ENCODE assay signal across 1 cellular context in the genomic region with DNA sequence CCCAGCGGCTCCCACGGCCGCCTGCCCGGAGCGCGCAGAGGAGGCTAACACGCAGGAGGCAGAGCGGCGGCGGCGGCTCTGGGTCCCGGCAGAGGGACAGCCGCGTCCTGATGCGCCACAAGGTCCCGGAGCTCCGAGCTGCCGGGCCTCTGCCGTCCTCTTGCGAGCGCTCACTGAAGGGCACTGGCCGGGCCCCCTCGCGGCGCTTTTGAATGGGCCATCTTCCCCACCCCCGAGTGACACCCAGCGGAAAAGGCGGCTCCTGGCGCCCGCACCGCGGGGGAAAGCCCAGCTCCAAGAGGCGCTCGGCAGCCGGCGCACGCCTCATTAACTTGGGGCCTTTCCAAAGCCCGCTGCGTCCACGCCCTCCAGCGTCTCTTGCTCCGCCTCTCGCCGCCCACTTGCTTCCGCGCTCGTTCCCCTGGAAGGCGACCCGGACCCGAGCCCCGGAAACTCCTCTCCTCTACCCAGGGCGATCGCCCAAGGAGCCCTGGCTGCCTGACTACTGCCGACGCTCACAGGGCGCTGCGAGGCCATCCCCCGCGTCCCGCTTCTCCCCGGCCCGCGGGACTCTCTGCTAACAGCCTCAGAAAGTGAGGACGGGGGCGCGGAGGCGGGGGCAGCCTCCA.
TF ChIP-seq lines count a peak whose summit lies in the region.

A gene (minus strand): TSS at position 363 of the 629 bp plus-strand sequence.

TF ChIP-seq in K562, 482 proteins besides CTCF, POLR2A, EP300 and RAD21 (continued from another document and continues in another):
- TF ChIP-seq, protein P1, sequence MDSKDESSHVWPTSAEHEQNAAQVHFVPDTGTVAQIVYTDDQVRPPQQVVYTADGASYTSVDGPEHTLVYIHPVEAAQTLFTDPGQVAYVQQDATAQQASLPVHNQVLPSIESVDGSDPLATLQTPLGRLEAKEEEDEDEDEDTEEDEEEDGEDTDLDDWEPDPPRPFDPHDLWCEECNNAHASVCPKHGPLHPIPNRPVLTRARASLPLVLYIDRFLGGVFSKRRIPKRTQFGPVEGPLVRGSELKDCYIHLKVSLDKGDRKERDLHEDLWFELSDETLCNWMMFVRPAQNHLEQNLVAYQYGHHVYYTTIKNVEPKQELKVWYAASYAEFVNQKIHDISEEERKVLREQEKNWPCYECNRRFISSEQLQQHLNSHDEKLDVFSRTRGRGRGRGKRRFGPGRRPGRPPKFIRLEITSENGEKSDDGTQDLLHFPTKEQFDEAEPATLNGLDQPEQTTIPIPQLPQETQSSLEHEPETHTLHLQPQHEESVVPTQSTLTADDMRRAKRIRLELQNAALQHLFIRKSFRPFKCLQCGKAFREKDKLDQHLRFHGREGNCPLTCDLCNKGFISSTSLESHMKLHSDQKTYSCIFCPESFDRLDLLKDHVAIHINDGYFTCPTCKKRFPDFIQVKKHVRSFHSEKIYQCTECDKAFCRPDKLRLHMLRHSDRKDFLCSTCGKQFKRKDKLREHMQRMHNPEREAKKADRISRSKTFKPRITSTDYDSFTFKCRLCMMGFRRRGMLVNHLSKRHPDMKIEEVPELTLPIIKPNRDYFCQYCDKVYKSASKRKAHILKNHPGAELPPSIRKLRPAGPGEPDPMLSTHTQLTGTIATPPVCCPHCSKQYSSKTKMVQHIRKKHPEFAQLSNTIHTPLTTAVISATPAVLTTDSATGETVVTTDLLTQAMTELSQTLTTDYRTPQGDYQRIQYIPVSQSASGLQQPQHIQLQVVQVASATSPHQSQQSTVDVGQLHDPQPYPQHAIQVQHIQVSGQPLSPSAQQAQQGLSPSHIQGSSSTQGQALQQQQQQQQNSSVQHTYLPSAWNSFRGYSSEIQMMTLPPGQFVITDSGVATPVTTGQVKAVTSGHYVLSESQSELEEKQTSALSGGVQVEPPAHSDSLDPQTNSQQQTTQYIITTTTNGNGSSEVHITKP (IDR thresholded peaks at IDR 0.05; ENCODE audit: partially characterized antibody), result no peak
- TF ChIP-seq ZNF24 (IDR thresholded peaks at IDR 0.05) (no peak), ZNF134 (CRISPR knock-in tag; conservative IDR thresholded peaks at IDR 0.05) (no peak), TGIF2 (CRISPR knock-in tag; IDR thresholded peaks at IDR 0.05) (no peak), ZNF717 (CRISPR knock-in tag; IDR thresholded peaks at IDR 0.05) (no peak), RBM15 (IDR thresholded peaks at IDR 0.05; ENCODE audit: insufficient read depth, low read length) (no peak), ESRRA (IDR thresholded peaks at IDR 0.05; ENCODE audit: borderline replicate concordance, low read depth) (no peak), ZNF253 (CRISPR knock-in tag; conservative IDR thresholded peaks at IDR 0.05) (no peak), PRMT5 (CRISPR knock-in tag; IDR thresholded peaks at IDR 0.05) (no peak), JUN (IDR thresholded peaks at IDR 0.05; ENCODE audit: borderline replicate concordance, low read depth, low read length) (0 out of 2 replicates have a peak, but pooled peaks have one; percentile 11), JUN (CRISPR knock-in tag; IDR thresholded peaks at IDR 0.05; ENCODE audit: borderline replicate concordance) (no peak), TBL1XR1 (IDR thresholded peaks at IDR 0.05; ENCODE audit: low read length in 2 of 2) (0 out of 4 replicates have a peak, but pooled peaks of 1 of the 2 experiments have one; percentile 7), TARDBP (IDR thresholded peaks at IDR 0.05) (no peak), FUS (optimal IDR thresholded peaks at IDR 0.05; ENCODE audit: low read depth, low read length) (peak; percentile 27), ZBED1 (IDR thresholded peaks at IDR 0.05) (no peak), ZNF561 (CRISPR knock-in tag; conservative IDR thresholded peaks at IDR 0.05) (no peak), NFXL1 (CRISPR knock-in tag; IDR thresholded peaks at IDR 0.05) (no peak), MCM7 (IDR thresholded peaks at IDR 0.05) (no peak), JUND (IDR thresholded peaks at IDR 0.05; ENCODE audit: borderline replicate concordance, low read depth, low read length) (peak; percentile 42), JUND (tag; IDR thresholded peaks at IDR 0.05; ENCODE audit: borderline replicate concordance, low read depth, low read length) (no peak; the same call in 2 of the 3 replicates)
- TF ChIP-seq, protein P2, sequence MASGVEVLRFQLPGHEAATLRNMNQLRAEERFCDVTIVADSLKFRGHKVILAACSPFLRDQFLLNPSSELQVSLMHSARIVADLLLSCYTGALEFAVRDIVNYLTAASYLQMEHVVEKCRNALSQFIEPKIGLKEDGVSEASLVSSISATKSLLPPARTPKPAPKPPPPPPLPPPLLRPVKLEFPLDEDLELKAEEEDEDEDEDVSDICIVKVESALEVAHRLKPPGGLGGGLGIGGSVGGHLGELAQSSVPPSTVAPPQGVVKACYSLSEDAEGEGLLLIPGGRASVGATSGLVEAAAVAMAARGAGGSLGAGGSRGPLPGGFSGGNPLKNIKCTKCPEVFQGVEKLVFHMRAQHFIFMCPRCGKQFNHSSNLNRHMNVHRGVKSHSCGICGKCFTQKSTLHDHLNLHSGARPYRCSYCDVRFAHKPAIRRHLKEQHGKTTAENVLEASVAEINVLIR (CRISPR knock-in tag; IDR thresholded peaks at IDR 0.05), result no peak
- TF ChIP-seq, protein P3, sequence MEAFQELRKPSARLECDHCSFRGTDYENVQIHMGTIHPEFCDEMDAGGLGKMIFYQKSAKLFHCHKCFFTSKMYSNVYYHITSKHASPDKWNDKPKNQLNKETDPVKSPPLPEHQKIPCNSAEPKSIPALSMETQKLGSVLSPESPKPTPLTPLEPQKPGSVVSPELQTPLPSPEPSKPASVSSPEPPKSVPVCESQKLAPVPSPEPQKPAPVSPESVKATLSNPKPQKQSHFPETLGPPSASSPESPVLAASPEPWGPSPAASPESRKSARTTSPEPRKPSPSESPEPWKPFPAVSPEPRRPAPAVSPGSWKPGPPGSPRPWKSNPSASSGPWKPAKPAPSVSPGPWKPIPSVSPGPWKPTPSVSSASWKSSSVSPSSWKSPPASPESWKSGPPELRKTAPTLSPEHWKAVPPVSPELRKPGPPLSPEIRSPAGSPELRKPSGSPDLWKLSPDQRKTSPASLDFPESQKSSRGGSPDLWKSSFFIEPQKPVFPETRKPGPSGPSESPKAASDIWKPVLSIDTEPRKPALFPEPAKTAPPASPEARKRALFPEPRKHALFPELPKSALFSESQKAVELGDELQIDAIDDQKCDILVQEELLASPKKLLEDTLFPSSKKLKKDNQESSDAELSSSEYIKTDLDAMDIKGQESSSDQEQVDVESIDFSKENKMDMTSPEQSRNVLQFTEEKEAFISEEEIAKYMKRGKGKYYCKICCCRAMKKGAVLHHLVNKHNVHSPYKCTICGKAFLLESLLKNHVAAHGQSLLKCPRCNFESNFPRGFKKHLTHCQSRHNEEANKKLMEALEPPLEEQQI (IDR thresholded peaks at IDR 0.05), result no peak
- TF ChIP-seq, protein P4, sequence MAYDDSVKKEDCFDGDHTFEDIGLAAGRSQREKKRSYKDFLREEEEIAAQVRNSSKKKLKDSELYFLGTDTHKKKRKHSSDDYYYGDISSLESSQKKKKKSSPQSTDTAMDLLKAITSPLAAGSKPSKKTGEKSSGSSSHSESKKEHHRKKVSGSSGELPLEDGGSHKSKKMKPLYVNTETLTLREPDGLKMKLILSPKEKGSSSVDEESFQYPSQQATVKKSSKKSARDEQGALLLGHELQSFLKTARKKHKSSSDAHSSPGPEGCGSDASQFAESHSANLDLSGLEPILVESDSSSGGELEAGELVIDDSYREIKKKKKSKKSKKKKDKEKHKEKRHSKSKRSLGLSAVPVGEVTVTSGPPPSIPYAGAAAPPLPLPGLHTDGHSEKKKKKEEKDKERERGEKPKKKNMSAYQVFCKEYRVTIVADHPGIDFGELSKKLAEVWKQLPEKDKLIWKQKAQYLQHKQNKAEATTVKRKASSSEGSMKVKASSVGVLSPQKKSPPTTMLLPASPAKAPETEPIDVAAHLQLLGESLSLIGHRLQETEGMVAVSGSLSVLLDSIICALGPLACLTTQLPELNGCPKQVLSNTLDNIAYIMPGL (CRISPR knock-in tag; IDR thresholded peaks at IDR 0.05), result no peak
- TF ChIP-seq, protein P5, sequence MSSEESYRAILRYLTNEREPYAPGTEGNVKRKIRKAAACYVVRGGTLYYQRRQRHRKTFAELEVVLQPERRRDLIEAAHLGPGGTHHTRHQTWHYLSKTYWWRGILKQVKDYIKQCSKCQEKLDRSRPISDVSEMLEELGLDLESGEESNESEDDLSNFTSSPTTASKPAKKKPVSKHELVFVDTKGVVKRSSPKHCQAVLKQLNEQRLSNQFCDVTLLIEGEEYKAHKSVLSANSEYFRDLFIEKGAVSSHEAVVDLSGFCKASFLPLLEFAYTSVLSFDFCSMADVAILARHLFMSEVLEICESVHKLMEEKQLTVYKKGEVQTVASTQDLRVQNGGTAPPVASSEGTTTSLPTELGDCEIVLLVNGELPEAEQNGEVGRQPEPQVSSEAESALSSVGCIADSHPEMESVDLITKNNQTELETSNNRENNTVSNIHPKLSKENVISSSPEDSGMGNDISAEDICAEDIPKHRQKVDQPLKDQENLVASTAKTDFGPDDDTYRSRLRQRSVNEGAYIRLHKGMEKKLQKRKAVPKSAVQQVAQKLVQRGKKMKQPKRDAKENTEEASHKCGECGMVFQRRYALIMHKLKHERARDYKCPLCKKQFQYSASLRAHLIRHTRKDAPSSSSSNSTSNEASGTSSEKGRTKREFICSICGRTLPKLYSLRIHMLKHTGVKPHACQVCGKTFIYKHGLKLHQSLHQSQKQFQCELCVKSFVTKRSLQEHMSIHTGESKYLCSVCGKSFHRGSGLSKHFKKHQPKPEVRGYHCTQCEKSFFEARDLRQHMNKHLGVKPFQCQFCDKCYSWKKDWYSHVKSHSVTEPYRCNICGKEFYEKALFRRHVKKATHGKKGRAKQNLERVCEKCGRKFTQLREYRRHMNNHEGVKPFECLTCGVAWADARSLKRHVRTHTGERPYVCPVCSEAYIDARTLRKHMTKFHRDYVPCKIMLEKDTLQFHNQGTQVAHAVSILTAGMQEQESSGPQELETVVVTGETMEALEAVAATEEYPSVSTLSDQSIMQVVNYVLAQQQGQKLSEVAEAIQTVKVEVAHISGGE (CRISPR knock-in tag; IDR thresholded peaks at IDR 0.05), result peak in 1 of 3 experiments; percentile 66; a peak in 1 of 6 replicates
- TF ChIP-seq, protein P6, sequence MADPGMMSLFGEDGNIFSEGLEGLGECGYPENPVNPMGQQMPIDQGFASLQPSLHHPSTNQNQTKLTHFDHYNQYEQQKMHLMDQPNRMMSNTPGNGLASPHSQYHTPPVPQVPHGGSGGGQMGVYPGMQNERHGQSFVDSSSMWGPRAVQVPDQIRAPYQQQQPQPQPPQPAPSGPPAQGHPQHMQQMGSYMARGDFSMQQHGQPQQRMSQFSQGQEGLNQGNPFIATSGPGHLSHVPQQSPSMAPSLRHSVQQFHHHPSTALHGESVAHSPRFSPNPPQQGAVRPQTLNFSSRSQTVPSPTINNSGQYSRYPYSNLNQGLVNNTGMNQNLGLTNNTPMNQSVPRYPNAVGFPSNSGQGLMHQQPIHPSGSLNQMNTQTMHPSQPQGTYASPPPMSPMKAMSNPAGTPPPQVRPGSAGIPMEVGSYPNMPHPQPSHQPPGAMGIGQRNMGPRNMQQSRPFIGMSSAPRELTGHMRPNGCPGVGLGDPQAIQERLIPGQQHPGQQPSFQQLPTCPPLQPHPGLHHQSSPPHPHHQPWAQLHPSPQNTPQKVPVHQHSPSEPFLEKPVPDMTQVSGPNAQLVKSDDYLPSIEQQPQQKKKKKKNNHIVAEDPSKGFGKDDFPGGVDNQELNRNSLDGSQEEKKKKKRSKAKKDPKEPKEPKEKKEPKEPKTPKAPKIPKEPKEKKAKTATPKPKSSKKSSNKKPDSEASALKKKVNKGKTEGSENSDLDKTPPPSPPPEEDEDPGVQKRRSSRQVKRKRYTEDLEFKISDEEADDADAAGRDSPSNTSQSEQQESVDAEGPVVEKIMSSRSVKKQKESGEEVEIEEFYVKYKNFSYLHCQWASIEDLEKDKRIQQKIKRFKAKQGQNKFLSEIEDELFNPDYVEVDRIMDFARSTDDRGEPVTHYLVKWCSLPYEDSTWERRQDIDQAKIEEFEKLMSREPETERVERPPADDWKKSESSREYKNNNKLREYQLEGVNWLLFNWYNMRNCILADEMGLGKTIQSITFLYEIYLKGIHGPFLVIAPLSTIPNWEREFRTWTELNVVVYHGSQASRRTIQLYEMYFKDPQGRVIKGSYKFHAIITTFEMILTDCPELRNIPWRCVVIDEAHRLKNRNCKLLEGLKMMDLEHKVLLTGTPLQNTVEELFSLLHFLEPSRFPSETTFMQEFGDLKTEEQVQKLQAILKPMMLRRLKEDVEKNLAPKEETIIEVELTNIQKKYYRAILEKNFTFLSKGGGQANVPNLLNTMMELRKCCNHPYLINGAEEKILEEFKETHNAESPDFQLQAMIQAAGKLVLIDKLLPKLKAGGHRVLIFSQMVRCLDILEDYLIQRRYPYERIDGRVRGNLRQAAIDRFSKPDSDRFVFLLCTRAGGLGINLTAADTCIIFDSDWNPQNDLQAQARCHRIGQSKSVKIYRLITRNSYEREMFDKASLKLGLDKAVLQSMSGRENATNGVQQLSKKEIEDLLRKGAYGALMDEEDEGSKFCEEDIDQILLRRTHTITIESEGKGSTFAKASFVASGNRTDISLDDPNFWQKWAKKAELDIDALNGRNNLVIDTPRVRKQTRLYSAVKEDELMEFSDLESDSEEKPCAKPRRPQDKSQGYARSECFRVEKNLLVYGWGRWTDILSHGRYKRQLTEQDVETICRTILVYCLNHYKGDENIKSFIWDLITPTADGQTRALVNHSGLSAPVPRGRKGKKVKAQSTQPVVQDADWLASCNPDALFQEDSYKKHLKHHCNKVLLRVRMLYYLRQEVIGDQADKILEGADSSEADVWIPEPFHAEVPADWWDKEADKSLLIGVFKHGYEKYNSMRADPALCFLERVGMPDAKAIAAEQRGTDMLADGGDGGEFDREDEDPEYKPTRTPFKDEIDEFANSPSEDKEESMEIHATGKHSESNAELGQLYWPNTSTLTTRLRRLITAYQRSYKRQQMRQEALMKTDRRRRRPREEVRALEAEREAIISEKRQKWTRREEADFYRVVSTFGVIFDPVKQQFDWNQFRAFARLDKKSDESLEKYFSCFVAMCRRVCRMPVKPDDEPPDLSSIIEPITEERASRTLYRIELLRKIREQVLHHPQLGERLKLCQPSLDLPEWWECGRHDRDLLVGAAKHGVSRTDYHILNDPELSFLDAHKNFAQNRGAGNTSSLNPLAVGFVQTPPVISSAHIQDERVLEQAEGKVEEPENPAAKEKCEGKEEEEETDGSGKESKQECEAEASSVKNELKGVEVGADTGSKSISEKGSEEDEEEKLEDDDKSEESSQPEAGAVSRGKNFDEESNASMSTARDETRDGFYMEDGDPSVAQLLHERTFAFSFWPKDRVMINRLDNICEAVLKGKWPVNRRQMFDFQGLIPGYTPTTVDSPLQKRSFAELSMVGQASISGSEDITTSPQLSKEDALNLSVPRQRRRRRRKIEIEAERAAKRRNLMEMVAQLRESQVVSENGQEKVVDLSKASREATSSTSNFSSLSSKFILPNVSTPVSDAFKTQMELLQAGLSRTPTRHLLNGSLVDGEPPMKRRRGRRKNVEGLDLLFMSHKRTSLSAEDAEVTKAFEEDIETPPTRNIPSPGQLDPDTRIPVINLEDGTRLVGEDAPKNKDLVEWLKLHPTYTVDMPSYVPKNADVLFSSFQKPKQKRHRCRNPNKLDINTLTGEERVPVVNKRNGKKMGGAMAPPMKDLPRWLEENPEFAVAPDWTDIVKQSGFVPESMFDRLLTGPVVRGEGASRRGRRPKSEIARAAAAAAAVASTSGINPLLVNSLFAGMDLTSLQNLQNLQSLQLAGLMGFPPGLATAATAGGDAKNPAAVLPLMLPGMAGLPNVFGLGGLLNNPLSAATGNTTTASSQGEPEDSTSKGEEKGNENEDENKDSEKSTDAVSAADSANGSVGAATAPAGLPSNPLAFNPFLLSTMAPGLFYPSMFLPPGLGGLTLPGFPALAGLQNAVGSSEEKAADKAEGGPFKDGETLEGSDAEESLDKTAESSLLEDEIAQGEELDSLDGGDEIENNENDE (IDR thresholded peaks at IDR 0.05; ENCODE audit: low read depth, low read length), result no peak
